Comparison of ENCODE assay signal across 26 cellular contexts in genomic region chr10:113802997-113803396, GRCh38. TPM values are rescaled to one million over a fixed set of nuclear protein-coding genes. Genes with fewer than 3 reads are reported as not detected.
DNase-seq lines count a peak whose midpoint lies in the region; ATAC-seq, FAIRE-seq and TF ChIP-seq lines count a peak whose summit lies in the region.
"Had no signal": no experiment of that assay in that cellular context is flagged by ENCODE, and none has a peak within 500 bp of the region (broad histone marks: within the 10 kb centered on the region; RNA-seq: fewer than 3 reads in every experiment).

No MANE protein-coding gene starts in this region.

- ATAC-seq in IMR-90 (ENCODE audit: low read depth), result no peak; the same call in 1 of the 2 replicates
- ATAC-seq in stimulated activated naive B cell treated with anti-CD40 and anti-IgM and Interleukin-4, amounts not matched to agents 10 μg/mL and 1 μg/mL and 100 μg/mL, for 72 hours (replicated peaks), result peak; percentile 75
- no peak for ATAC-seq in naive thymus-derived CD8-positive, alpha-beta T cell
- no peak for ATAC-seq in GM19023 (IDR thresholded peaks at IDR 0.05; ENCODE audit: unreplicated experiment)
- ATAC-seq: activated CD8-positive, alpha-beta memory T cell treated with anti-CD3 and anti-CD28 coated beads, Interleukin-2, amount 10 ng/mL, durations not matched to agents 7 days and 5 days; heart right ventricle; lower lobe of right lung; sciatic nerve had no signal

- H4K20me1 ChIP-seq in IMR-90 (ENCODE audit: insufficient read depth, low read length) (no peaks in the 10 kb centered on the region), OCI-LY7 (ENCODE audit: insufficient read depth, low read length) (no peaks in the 10 kb centered on the region)

- H3K23ac ChIP-seq in IMR-90 (ENCODE audit: low read depth, low read length), result no peak overlapping the region

- H3K27me3 Mint-ChIP-seq in stimulated activated naive B cell treated with anti-CD40 and anti-IgM and Interleukin-4, amounts not matched to agents 10 μg/mL and 1 μg/mL and 100 μg/mL, for 72 hours, result peaks cover 0 to 5% of the 10 kb centered on the region in 2 donors
- peaks cover 0 to 14% (median 3%) of the 10 kb centered on the region in 5 donors for H3K27me3 Mint-ChIP-seq in naive thymus-derived CD8-positive, alpha-beta T cell

- H2AK9ac ChIP-seq in IMR-90 (replicated peaks; ENCODE audit: low read depth, low read length, poor library complexity), result no peak overlapping the region

- peak; percentile 2 for DNase-seq in IMR-90
- DNase-seq in OCI-LY7 (ENCODE audit: low spot score), result peak; percentile 22
- peak; percentile 7 for DNase-seq in bronchial epithelial cell (ENCODE audit: low read depth)
- no peak for DNase-seq in stimulated activated naive B cell treated with anti-CD40 and anti-IgM and Interleukin-4, amounts not matched to agents 10 μg/mL and 1 μg/mL and 100 μg/mL, for 72 hours
- DNase-seq in naive thymus-derived CD8-positive, alpha-beta T cell, result no peak
- no peak for DNase-seq in dorsolateral prefrontal cortex
- DNase-seq: activated CD4-positive, alpha-beta T cell treated with anti-CD3 and anti-CD28 coated beads for 48 hours; activated CD8-positive, alpha-beta memory T cell treated with anti-CD3 and anti-CD28 coated beads, Interleukin-2, amount 10 ng/mL, durations not matched to agents 7 days and 5 days; activated naive CD8-positive, alpha-beta T cell treated with anti-CD3 and anti-CD28 coated beads, Interleukin-2, amount 10 ng/mL, durations not matched to agents 7 days and 5 days; colonic mucosa; DMS79 treated with DMSO at 0.1 percent for 48 hours; heart right ventricle; lower lobe of right lung; NCI-H1092 treated with DMSO at 0.1 percent for 48 hours; NCI-H2107; NCI-H524 treated with DMSO at 0.1 percent for 48 hours; occipital lobe; stimulated activated naive CD4-positive, alpha-beta T cell treated with Interleukin-2 at 50 U/mL for 16 hours; T1000; transverse colon had no signal

- POLR2A ChIA-PET in IMR-90 (lab: Charles Lee; ENCODE audit: unreplicated experiment) (no interaction called here), OCI-LY7 (lab: Charles Lee) (interaction anchor here (0.6 to 1.4 kb wide), 6 partner anchors 54 to 384 kb away, joined by 3 read pairs; no protein-coding TSS in a partner anchor)
- POLR2A ChIA-PET in naive thymus-derived CD8-positive, alpha-beta T cell (lab: Charles Lee), result no interaction called here

- no peak overlapping the region for H3K4ac ChIP-seq in IMR-90 (ENCODE audit: low read depth, low read length)

- H3K4me1 Mint-ChIP-seq in stimulated activated naive B cell treated with anti-CD40 and anti-IgM and Interleukin-4, amounts not matched to agents 10 μg/mL and 1 μg/mL and 100 μg/mL, for 72 hours, result peaks cover 8 to 18% of the 10 kb centered on the region in 2 donors
- H3K4me1 Mint-ChIP-seq in naive thymus-derived CD8-positive, alpha-beta T cell, result peaks cover 0 to 2% (median 0%) of the 10 kb centered on the region in 4 donors
- H3K4me1 Mint-ChIP-seq: activated CD8-positive, alpha-beta memory T cell treated with anti-CD3 and anti-CD28 coated beads, Interleukin-2, amount 10 ng/mL, durations not matched to agents 7 days and 5 days had no signal

- no peak overlapping the region for H2BK15ac ChIP-seq in IMR-90 (ENCODE audit: low read depth, low read length)

- WGBS in IMR-90 (ENCODE audit: extremely low coverage in 2 of 2, insufficient read length in 1 of 2), 2 experiments, result 83% methylated on average over 1 of the region's 4 CpGs; no CpG with 5 or more reads in 1 of the 2 experiments

- no peak overlapping the region for H3K14ac ChIP-seq in IMR-90 (replicated peaks; ENCODE audit: low read depth, low read length)

- dilution Hi-C loops in IMR-90 (cut with HindIII; ENCODE audit: low sequenced_read_pairs, unreplicated experiment), result no loop called here

- H3K9me3 Mint-ChIP-seq in stimulated activated naive B cell treated with anti-CD40 and anti-IgM and Interleukin-4, amounts not matched to agents 10 μg/mL and 1 μg/mL and 100 μg/mL, for 72 hours, result no peaks in the 10 kb centered on the region
- no peaks in the 10 kb centered on the region for H3K9me3 Mint-ChIP-seq in naive thymus-derived CD8-positive, alpha-beta T cell
- H3K9me3 Mint-ChIP-seq: activated naive CD8-positive, alpha-beta T cell treated with anti-CD3 and anti-CD28 coated beads, Interleukin-2, amount 10 ng/mL, durations not matched to agents 7 days and 5 days; activated T-helper 2 cell treated with anti-CD3 and anti-CD28 coated beads, Interferon-gamma antibody, Interleukin-2, Interleukin-4, amounts not matched to agents 10 μg/mL and 5 μg/mL and 100 μg/mL, durations not matched to agents 14 hours and 24 hours and 36 hours had no signal

- H3K79me1 ChIP-seq in IMR-90 (ENCODE audit: low read depth in 1 of 2, low read length in 2 of 2), result no peaks in the 10 kb centered on the region

- no peak for TF ChIP-seq POLR2A in IMR-90 (IDR thresholded peaks at IDR 0.05; ENCODE audit: low read depth, low read length)

- peaks cover 16% of the 10 kb centered on the region for H3K27me3 ChIP-seq in IMR-90 (ENCODE audit: control insufficient read depth, insufficient read depth, low read length)
- H3K27me3 ChIP-seq in bronchial epithelial cell (ENCODE audit: control insufficient read depth, insufficient read depth, low read length), result no peaks in the 10 kb centered on the region
- no peaks in the 10 kb centered on the region for H3K27me3 ChIP-seq in dorsolateral prefrontal cortex
- H3K27me3 ChIP-seq: colonic mucosa, transverse colon had no signal

- H4K91ac ChIP-seq in IMR-90 (ENCODE audit: insufficient read depth, low read depth, low read length), result no peak overlapping the region

- H3K27ac ChIP-seq in IMR-90 (ENCODE audit: insufficient read depth, low read length) (no peak overlapping the region), OCI-LY7 (ENCODE audit: low read depth, low read length, poor library complexity, severe bottlenecking) (no peak overlapping the region), dorsolateral prefrontal cortex (peak overlapping the region in 14 of 59 donors; percentile 3 to 64 (median 28))
- H3K27ac ChIP-seq: colonic mucosa, heart right ventricle, lower lobe of right lung, SJSA1 had no signal

- H3K9me1 ChIP-seq in IMR-90 (ENCODE audit: insufficient read depth, low read length), result no peaks in the 10 kb centered on the region

- H3K4me3 Mint-ChIP-seq in stimulated activated naive B cell treated with anti-CD40 and anti-IgM and Interleukin-4, amounts not matched to agents 10 μg/mL and 1 μg/mL and 100 μg/mL, for 72 hours, result no peak overlapping the region
- no peak overlapping the region for H3K4me3 Mint-ChIP-seq in naive thymus-derived CD8-positive, alpha-beta T cell
- H3K4me3 Mint-ChIP-seq: activated CD8-positive, alpha-beta memory T cell treated with anti-CD3 and anti-CD28 coated beads, Interleukin-2, amount 10 ng/mL, durations not matched to agents 7 days and 5 days; activated naive CD8-positive, alpha-beta T cell treated with anti-CD3 and anti-CD28 coated beads, Interleukin-2, amount 10 ng/mL, durations not matched to agents 7 days and 5 days had no signal

- H3K36me3 Mint-ChIP-seq in stimulated activated naive B cell treated with anti-CD40 and anti-IgM and Interleukin-4, amounts not matched to agents 10 μg/mL and 1 μg/mL and 100 μg/mL, for 72 hours, result no peaks in the 10 kb centered on the region
- H3K36me3 Mint-ChIP-seq in naive thymus-derived CD8-positive, alpha-beta T cell, result no peaks in the 10 kb centered on the region
- H3K36me3 Mint-ChIP-seq: activated CD8-positive, alpha-beta memory T cell treated with anti-CD3 and anti-CD28 coated beads, Interleukin-2, amount 10 ng/mL, durations not matched to agents 7 days and 5 days; activated naive CD8-positive, alpha-beta T cell treated with anti-CD3 and anti-CD28 coated beads, Interleukin-2, amount 10 ng/mL, durations not matched to agents 7 days and 5 days had no signal

- H3K4me2 ChIP-seq in IMR-90 (ENCODE audit: low read depth, low read length) (no peak overlapping the region), OCI-LY7 (ENCODE audit: low read length) (no peak overlapping the region)

- no peak overlapping the region for H3K56ac ChIP-seq in IMR-90 (ENCODE audit: extremely low read depth, insufficient read depth, low read length)

- CTCF ChIA-PET in IMR-90 (lab: Yijun Ruan, JAX) (interaction anchor here (0.6 to 1.8 kb wide), 3 partner anchors 55 to 304 kb away, joined by 3 to 7 read pairs (median 3); no protein-coding TSS in a partner anchor), OCI-LY7 (lab: Charles Lee; ENCODE audit: unreplicated experiment) (interaction anchor here (0.6 kb wide), 1 partner anchor 299 kb away, joined by 7 read pairs; no protein-coding TSS in a partner anchor)

- no peak overlapping the region for H2BK5ac ChIP-seq in IMR-90 (ENCODE audit: low read depth, low read length, poor library complexity, severe bottlenecking)

- in situ Hi-C loops in IMR-90 (cut with MboI; ENCODE audit: low sequenced_read_pairs), result no loop called here

- no peak overlapping the region for H2BK20ac ChIP-seq in IMR-90 (ENCODE audit: low read depth, low read length)

- H3K27ac Mint-ChIP-seq in stimulated activated naive B cell treated with anti-CD40 and anti-IgM and Interleukin-4, amounts not matched to agents 10 μg/mL and 1 μg/mL and 100 μg/mL, for 72 hours, result peak overlapping the region; percentile 68
- no peak overlapping the region for H3K27ac Mint-ChIP-seq in naive thymus-derived CD8-positive, alpha-beta T cell
- H3K27ac Mint-ChIP-seq: activated CD8-positive, alpha-beta memory T cell treated with anti-CD3 and anti-CD28 coated beads, Interleukin-2, amount 10 ng/mL, durations not matched to agents 7 days and 5 days; activated naive CD8-positive, alpha-beta T cell treated with anti-CD3 and anti-CD28 coated beads, Interleukin-2, amount 10 ng/mL, durations not matched to agents 7 days and 5 days; activated T-helper 2 cell treated with anti-CD3 and anti-CD28 coated beads, Interferon-gamma antibody, Interleukin-2, Interleukin-4, amounts not matched to agents 10 μg/mL and 5 μg/mL and 100 μg/mL, durations not matched to agents 14 hours and 24 hours and 36 hours had no signal

- no peak overlapping the region for H4K5ac ChIP-seq in IMR-90 (ENCODE audit: low read depth, low read length)

- peaks cover 2% of the 10 kb centered on the region; the same call in 1 of the 2 replicates for H3K9me3 ChIP-seq in IMR-90 (ENCODE audit: control insufficient read depth, insufficient read depth, low read length)
- H3K9me3 ChIP-seq in OCI-LY7 (ENCODE audit: low read length), result no peaks in the 10 kb centered on the region
- H3K9me3 ChIP-seq: colonic mucosa, heart right ventricle, lower lobe of right lung, SJSA1, transverse colon had no signal

- H3K9ac ChIP-seq in IMR-90 (ENCODE audit: low read depth, low read length), result no peak overlapping the region

- BruUV-seq in IMR-90 (replicated peaks; lab: Mats Ljungman, UMichigan), result no TSS peak
- no TSS peak for BruUV-seq in OCI-LY7 (replicated peaks; lab: Mats Ljungman, UMichigan)

- H4K8ac ChIP-seq in IMR-90 (ENCODE audit: low read depth in 2 of 2, low read length in 2 of 2), result no peak overlapping the region

- H3K36me3 ChIP-seq in IMR-90 (ENCODE audit: control insufficient read depth, insufficient read depth, low read length), result no peaks in the 10 kb centered on the region
- H3K36me3 ChIP-seq in OCI-LY7 (ENCODE audit: insufficient read depth, low read length), result no peaks in the 10 kb centered on the region
- H3K36me3 ChIP-seq in bronchial epithelial cell (ENCODE audit: control insufficient read depth, insufficient read depth, low read length), result no peaks in the 10 kb centered on the region
- H3K36me3 ChIP-seq: colonic mucosa, heart right ventricle, lower lobe of right lung, SJSA1, transverse colon had no signal

- no peak overlapping the region for H2BK120ac ChIP-seq in IMR-90 (ENCODE audit: low read depth, low read length)

- no peaks in the 10 kb centered on the region for H3K79me2 ChIP-seq in OCI-LY7 (ENCODE audit: insufficient read depth, low read depth, low read length)

- no peak overlapping the region for H3K18ac ChIP-seq in IMR-90 (ENCODE audit: low read depth, low read length)

- H2AK5ac ChIP-seq in IMR-90 (ENCODE audit: low read depth, low read length), result no peak overlapping the region

- no peak for FAIRE-seq in bronchial epithelial cell (lab: Jason Lieb, UNC)
- FAIRE-seq: endometrium, H1 had no signal

- no peak overlapping the region for H2AFZ ChIP-seq in IMR-90 (replicated peaks; ENCODE audit: low read length, poor library complexity)
- peak overlapping the region; percentile 80 for H2AFZ ChIP-seq in OCI-LY7 (ENCODE audit: low read length)

- no peaks in the 10 kb centered on the region for H3K9me2 ChIP-seq in OCI-LY7 (ENCODE audit: insufficient read depth, low read length)

- intact Hi-C loops in IMR-90 (cut with micrococcal nuclease) (loop anchor here (10.0 kb wide), 1 partner anchor 1322 kb away; no protein-coding TSS in a partner anchor), OCI-LY7 (cut with micrococcal nuclease; ENCODE audit: unreplicated experiment) (no loop called here), dorsolateral prefrontal cortex (cut with DNase I) (loop anchor here (5.0 kb wide), 2 partner anchors 49 to 96 kb away; partner anchors contain the start of genes DCLRE1A (in 1 of the 2) and NHLRC2 (in 1 of the 2))

- no peak for TF ChIP-seq RAD21 in IMR-90 (IDR thresholded peaks at IDR 0.05; ENCODE audit: low read length)

- TF ChIP-seq CTCF in IMR-90 (conservative IDR thresholded peaks at IDR 0.05; ENCODE audit: low read depth, low read length), result no peak
- TF ChIP-seq CTCF in OCI-LY7 (conservative IDR thresholded peaks at IDR 0.05; ENCODE audit: low read length), result no peak
- no peak for TF ChIP-seq CTCF in bronchial epithelial cell (IDR thresholded peaks at IDR 0.05; ENCODE audit: insufficient read depth, low read length, severe bottlenecking)
- TF ChIP-seq CTCF in dorsolateral prefrontal cortex (IDR thresholded peaks at IDR 0.05 in 54 of 56, conservative IDR thresholded peaks at IDR 0.05 in 2 of 56; ENCODE audit: low read depth in 1 of 56, partially characterized antibody in 56 of 56), result no peak

- no peaks in the 10 kb centered on the region; the same call in 1 of the 2 replicates for H3K4me1 ChIP-seq in IMR-90 (ENCODE audit: control insufficient read depth, insufficient read depth, low read length)
- no peaks in the 10 kb centered on the region for H3K4me1 ChIP-seq in OCI-LY7 (ENCODE audit: insufficient read depth, low read length, poor library complexity, severe bottlenecking)
- H3K4me1 ChIP-seq: colonic mucosa, heart right ventricle, lower lobe of right lung, SJSA1 had no signal

- H3K4me3 ChIP-seq in IMR-90 (ENCODE audit: insufficient read depth, low read depth, low read length), result no peak overlapping the region
- H3K4me3 ChIP-seq in OCI-LY7 (ENCODE audit: low read depth, low read length, poor library complexity, severe bottlenecking), result no peak overlapping the region
- H3K4me3 ChIP-seq in bronchial epithelial cell (ENCODE audit: low read depth, low read length), result no peak overlapping the region
- H3K4me3 ChIP-seq in dorsolateral prefrontal cortex, result no peak overlapping the region
- H3K4me3 ChIP-seq: colonic mucosa, heart right ventricle, lower lobe of right lung, SJSA1, transverse colon had no signal

RNA-seq across cellular contexts. Expression of gene DCLRE1A, which starts 50.9 kb away (rescaled TPM):
- total RNA-seq in IMR-90 (2012; rRNA removed), result 6.3 and 7.8 TPM in 2 replicates
- 2.6 and 3.1 TPM in 2 replicates for polyA plus RNA-seq in IMR-90 (2012; rRNA removed)
- 0.52 and 0.56 TPM in 2 replicates for polyA plus RNA-seq in IMR-90 (2012; cell fraction: cytosol; rRNA removed)
- 0.28 and 2.4 TPM in 2 replicates for polyA plus RNA-seq in IMR-90 (2012; cell fraction: nucleus; rRNA removed; ENCODE audit: low replicate concordance)
- total RNA-seq in OCI-LY7 (2014; rRNA removed; shearing (Covaris generic)), result 11.5 and 12.3 TPM in 2 replicates
- total RNA-seq in OCI-LY7 (2022), result 18.1 and 18.4 TPM in 2 replicates
- total RNA-seq in bronchial epithelial cell, result 6.8 and 9.2 TPM in 2 replicates
- total RNA-seq in naive thymus-derived CD8-positive, alpha-beta T cell, result 1 to 10 TPM; 4.3 to 4.5 TPM
- polyA plus RNA-seq in naive thymus-derived CD8-positive, alpha-beta T cell, result 1 to 10 TPM; 2.3 to 4.8 (median 3.8) TPM
- 10 to 100 TPM in 61 of 120 experiments, 1 to 10 TPM in 59; 6.8 to 15.0 (median 10.1) TPM for total RNA-seq in dorsolateral prefrontal cortex

RNA-seq across cellular contexts. Expression of gene NHLRC2, which starts 51.5 kb away (rescaled TPM):
- total RNA-seq in IMR-90 (2012; rRNA removed) (11.8 and 15.3 TPM in 2 replicates), OCI-LY7 (2022) (44.5 and 49.0 TPM in 2 replicates), bronchial epithelial cell (9.5 and 13.4 TPM in 2 replicates), dorsolateral prefrontal cortex (10 to 100 TPM; 24.6 to 53.2 (median 33.8) TPM)
- 2.3 and 3.0 TPM in 2 replicates for polyA plus RNA-seq in IMR-90 (2012; rRNA removed)
- 0.79 and 0.83 TPM in 2 replicates for polyA plus RNA-seq in IMR-90 (2012; cell fraction: cytosol; rRNA removed)
- polyA plus RNA-seq in IMR-90 (2012; cell fraction: nucleus; rRNA removed; ENCODE audit: low replicate concordance), result 1.2 and 5.1 TPM in 2 replicates
- 28.6 and 64.1 TPM in 2 replicates for total RNA-seq in OCI-LY7 (2014; rRNA removed; shearing (Covaris generic))
- total RNA-seq in naive thymus-derived CD8-positive, alpha-beta T cell, result 10 to 100 TPM; 22.7 to 25.4 TPM
- 1 to 10 TPM; 3.4 to 7.8 (median 6.7) TPM for polyA plus RNA-seq in naive thymus-derived CD8-positive, alpha-beta T cell

RNA-seq across cellular contexts. Expression of gene PLEKHS1, which starts 51.5 kb away (rescaled TPM):
- total RNA-seq in IMR-90 (2012; rRNA removed) (not detected in 2 replicates), OCI-LY7 (2022) (not detected in 2 replicates), bronchial epithelial cell (not detected in 2 replicates), dorsolateral prefrontal cortex (under 1 TPM in 11 of 120 experiments, not detected in 109; 0.13 to 0.76 (median 0.28) TPM)
- polyA plus RNA-seq in IMR-90 (2012; rRNA removed), result not detected in 2 replicates
- not detected in 2 replicates for polyA plus RNA-seq in IMR-90 (2012; cell fraction: cytosol; rRNA removed)
- polyA plus RNA-seq in IMR-90 (2012; cell fraction: nucleus; rRNA removed; ENCODE audit: low replicate concordance), result not detected in 2 replicates
- not detected in 2 replicates for total RNA-seq in OCI-LY7 (2014; rRNA removed; shearing (Covaris generic))
- total RNA-seq in naive thymus-derived CD8-positive, alpha-beta T cell, result not detected
- not detected for polyA plus RNA-seq in naive thymus-derived CD8-positive, alpha-beta T cell
- total RNA-seq: activated naive CD8-positive, alpha-beta T cell treated with anti-CD3 and anti-CD28 coated beads, Interleukin-2, amount 10 ng/mL, durations not matched to agents 7 days and 5 days; activated T-helper 2 cell treated with anti-CD3 and anti-CD28 coated beads, Interferon-gamma antibody, Interleukin-2, Interleukin-4, amounts not matched to agents 10 μg/mL and 5 μg/mL and 100 μg/mL, durations not matched to agents 14 hours and 24 hours and 36 hours; H1; heart right ventricle; occipital lobe had no signal
- polyA plus RNA-seq: H1 had no signal

Comparison
In these comparisons a context has a peak if more than half of its experiments do, and no peak if none do; other contexts are left out.
1. ATAC-seq: peak in stimulated activated naive B cell treated with anti-CD40 and anti-IgM and Interleukin-4, amounts not matched to agents 10 μg/mL and 1 μg/mL and 100 μg/mL, for 72 hours (2 of 2); none in IMR-90 (single experiment), naive thymus-derived CD8-positive, alpha-beta T cell (0 of 2) and GM19023 (single experiment).
2. DNase-seq: peak in IMR-90 (single experiment), OCI-LY7 (single experiment) and bronchial epithelial cell (single experiment); none in stimulated activated naive B cell treated with anti-CD40 and anti-IgM and Interleukin-4, amounts not matched to agents 10 μg/mL and 1 μg/mL and 100 μg/mL, for 72 hours (single experiment), naive thymus-derived CD8-positive, alpha-beta T cell (0 of 10) and dorsolateral prefrontal cortex (0 of 10).